9 cellular contexts compared by ENCODE assay signal in the genomic region with DNA sequence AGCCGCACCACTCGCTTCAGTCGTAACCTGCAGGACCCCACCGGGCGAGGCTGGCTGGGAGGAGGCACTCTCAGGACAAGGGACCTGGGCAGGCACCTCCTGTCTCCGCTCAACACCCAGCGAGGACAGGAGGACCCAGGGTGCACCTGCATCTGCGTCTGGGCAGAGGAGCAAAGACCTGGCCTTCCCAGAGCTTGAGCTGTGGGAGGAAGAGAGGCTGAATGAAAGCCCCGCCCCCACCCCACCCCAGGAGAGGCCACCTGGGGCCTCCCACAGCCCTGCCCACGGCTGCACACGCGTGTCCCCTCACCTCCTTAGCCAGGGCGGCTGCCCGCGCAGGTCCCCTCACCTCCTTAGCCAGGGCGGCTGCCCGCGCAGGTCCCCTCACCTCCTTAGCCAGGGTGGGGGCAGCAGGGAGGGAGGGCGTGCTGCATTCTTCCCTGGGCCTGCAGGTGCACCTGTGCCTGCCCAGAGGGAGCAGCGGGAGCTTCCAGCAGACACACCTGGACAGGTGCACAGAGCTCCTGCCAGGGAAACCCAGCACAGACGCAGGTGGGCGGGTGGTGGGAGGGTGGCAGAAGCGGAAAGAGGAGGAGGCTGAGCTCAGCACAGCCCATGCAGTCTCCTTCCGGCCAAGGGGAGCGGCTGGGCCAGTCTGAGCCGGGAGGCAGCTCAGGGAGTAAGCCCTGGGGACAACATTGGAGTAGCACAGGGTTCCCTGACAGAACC. TPM values are rescaled to one million over a fixed set of nuclear protein-coding genes. Genes with fewer than 3 reads are reported as not detected.
DNase-seq lines count a peak whose midpoint lies in the region; ATAC-seq and TF ChIP-seq lines count a peak whose summit lies in the region.
"Had no signal": no experiment of that assay in that cellular context is flagged by ENCODE, and none has a peak within 500 bp of the region (broad histone marks: within the 10 kb centered on the region; RNA-seq: fewer than 3 reads in every experiment).

No MANE protein-coding gene starts in this region.

- RAD21 ChIA-PET in HCT116 (lab: Charles Lee; ENCODE audit: low non-redundant PET in 1 of 2, low total read pairs in 2 of 2, uncharacterized antibody in 2 of 2, unreplicated experiment in 2 of 2), result interaction anchor here in 1 of 2 experiments (0.7 kb wide), 1 partner anchor 196 kb away, joined by 4 read pairs; no protein-coding TSS in a partner anchor

- TF ChIP-seq RAD21 in HCT116 (IDR thresholded peaks at IDR 0.05; ENCODE audit: low read depth), result no peak

- no peak overlapping the region for H3K9ac ChIP-seq in HCT116 (ENCODE audit: low read length)

- intact Hi-C loops in HCT116 (cut with micrococcal nuclease), result no loop called here
- intact Hi-C loops in thyroid gland (cut with DNase I), result no loop called here

- H3K27ac ChIP-seq in HCT116 (ENCODE audit: low read depth, low read length), result no peak overlapping the region
- peak overlapping the region; percentile 47 for H3K27ac ChIP-seq in epithelial cell of prostate
- peak overlapping the region; percentile 73 to 86 (median 77) for H3K27ac ChIP-seq in thyroid gland

- H3K27me3 ChIP-seq in HCT116 (ENCODE audit: insufficient read depth, low read length) (no peaks in the 10 kb centered on the region), thyroid gland (no peaks in the 10 kb centered on the region)

- no peak overlapping the region for H3K4me2 ChIP-seq in HCT116 (ENCODE audit: low read length)

- POLR2A ChIA-PET in HCT116 (lab: Charles Lee), result no interaction called here

- 74 to 76% methylated on average over 6 to 24 of the region's 26 CpGs for WGBS in thyroid gland, 2 donors

- H3K4me1 ChIP-seq in HCT116 (ENCODE audit: control insufficient read depth in 1 of 2, insufficient read depth in 2 of 2, low read length in 2 of 2) (no peaks in the 10 kb centered on the region), thyroid gland (peaks cover 26 to 40% of the 10 kb centered on the region in 2 donors)

- H4K20me1 ChIP-seq in HCT116 (ENCODE audit: insufficient read depth), result no peaks in the 10 kb centered on the region

- CTCF ChIA-PET in HCT116 (lab: Charles Lee), result no interaction called here

- no peaks in the 10 kb centered on the region for H3K9me3 ChIP-seq in HCT116 (ENCODE audit: control insufficient read depth in 1 of 2, insufficient read depth in 1 of 2, low read depth in 1 of 2, low read length in 2 of 2)
- no peaks in the 10 kb centered on the region for H3K9me3 ChIP-seq in thyroid gland

- peak; percentile 56 for ATAC-seq in HCT116

- BruUV-seq in HCT116 (replicated peaks; lab: Mats Ljungman, UMichigan), result no TSS peak

- H3K36me3 ChIP-seq in HCT116 (ENCODE audit: control insufficient read depth in 1 of 2, insufficient read depth in 2 of 2, low read length in 2 of 2), result no peaks in the 10 kb centered on the region
- H3K36me3 ChIP-seq in thyroid gland, result no peaks in the 10 kb centered on the region

- TF ChIP-seq CTCF in HCT116 (IDR thresholded peaks at IDR 0.05 in 2 of 3, conservative IDR thresholded peaks at IDR 0.05 in 1 of 3; ENCODE audit: borderline replicate concordance in 1 of 3, insufficient read depth in 1 of 3, low read depth in 2 of 3, low read length in 2 of 3) (no peak), thyroid gland (IDR thresholded peaks at IDR 0.05) (peak in 1 of 6 experiments; percentile 10), GM10266 (IDR thresholded peaks at IDR 0.05; ENCODE audit: control insufficient read depth, insufficient read depth, low read depth, missing control alignments) (no peak)

- H2AFZ ChIP-seq in HCT116 (ENCODE audit: low read depth, low read length, poor library complexity, severe bottlenecking), result no peak overlapping the region

- H3K79me2 ChIP-seq in HCT116 (ENCODE audit: insufficient read depth, low read length), result no peaks in the 10 kb centered on the region

- no peaks in the 10 kb centered on the region for H3K9me2 ChIP-seq in HCT116 (ENCODE audit: insufficient read depth)

- H3K4me3 ChIP-seq in HCT116 (replicated peaks in 1 of 2; ENCODE audit: low read depth in 1 of 2, low read length in 2 of 2) (no peak overlapping the region), thyroid gland (replicated peaks in 1 of 3) (no peak overlapping the region)

- no peak for TF ChIP-seq POLR2A in HCT116 (IDR thresholded peaks at IDR 0.05; ENCODE audit: borderline replicate concordance, extremely low read depth, insufficient read depth, insufficient read length)
- TF ChIP-seq POLR2A in thyroid gland (IDR thresholded peaks at IDR 0.05), result peak in 1 of 2 donors; percentile 47

- DNase-seq in HCT116 (ENCODE audit: low read depth, low spot score) (no peak), NCI-H2196 (lab: John Stamatoyannopoulos, UW; ENCODE audit: unreplicated experiment) (peak; percentile 93), epithelial cell of prostate (ENCODE audit: low read depth, low spot score) (no peak), thyroid gland (peak; percentile 63 to 76), NOMO-1 treated with dmso at 0.1 percent for 144 hours (lab: John Stamatoyannopoulos, UW; ENCODE audit: unreplicated experiment) (no peak), NCI-H524 treated with DMSO at 0.1 percent for 48 hours (lab: John Stamatoyannopoulos, UW) (no peak), GM10266 (ENCODE audit: extremely low spot score) (no peak)
- DNase-seq: GF-D8, NCI-H226 had no signal

TF ChIP-seq in HCT116, 20 proteins besides CTCF, POLR2A, EP300 and RAD21:
- TF ChIP-seq ZNF274 (IDR thresholded peaks at IDR 0.05; ENCODE audit: low read depth, low read length), result no peak
- TF ChIP-seq JUND (IDR thresholded peaks at IDR 0.05), result no peak
- TF ChIP-seq SIN3A (IDR thresholded peaks at IDR 0.05; ENCODE audit: low read depth), result no peak
- TF ChIP-seq TCF7L2 (IDR thresholded peaks at IDR 0.05; ENCODE audit: borderline replicate concordance, extremely low read depth, insufficient read depth, insufficient read length), result no peak
- TF ChIP-seq, protein P1, sequence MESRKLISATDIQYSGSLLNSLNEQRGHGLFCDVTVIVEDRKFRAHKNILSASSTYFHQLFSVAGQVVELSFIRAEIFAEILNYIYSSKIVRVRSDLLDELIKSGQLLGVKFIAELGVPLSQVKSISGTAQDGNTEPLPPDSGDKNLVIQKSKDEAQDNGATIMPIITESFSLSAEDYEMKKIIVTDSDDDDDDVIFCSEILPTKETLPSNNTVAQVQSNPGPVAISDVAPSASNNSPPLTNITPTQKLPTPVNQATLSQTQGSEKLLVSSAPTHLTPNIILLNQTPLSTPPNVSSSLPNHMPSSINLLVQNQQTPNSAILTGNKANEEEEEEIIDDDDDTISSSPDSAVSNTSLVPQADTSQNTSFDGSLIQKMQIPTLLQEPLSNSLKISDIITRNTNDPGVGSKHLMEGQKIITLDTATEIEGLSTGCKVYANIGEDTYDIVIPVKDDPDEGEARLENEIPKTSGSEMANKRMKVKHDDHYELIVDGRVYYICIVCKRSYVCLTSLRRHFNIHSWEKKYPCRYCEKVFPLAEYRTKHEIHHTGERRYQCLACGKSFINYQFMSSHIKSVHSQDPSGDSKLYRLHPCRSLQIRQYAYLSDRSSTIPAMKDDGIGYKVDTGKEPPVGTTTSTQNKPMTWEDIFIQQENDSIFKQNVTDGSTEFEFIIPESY (IDR thresholded peaks at IDR 0.05; ENCODE audit: extremely low read depth, insufficient replicate concordance, low read length), result no peak
- TF ChIP-seq, protein P2, sequence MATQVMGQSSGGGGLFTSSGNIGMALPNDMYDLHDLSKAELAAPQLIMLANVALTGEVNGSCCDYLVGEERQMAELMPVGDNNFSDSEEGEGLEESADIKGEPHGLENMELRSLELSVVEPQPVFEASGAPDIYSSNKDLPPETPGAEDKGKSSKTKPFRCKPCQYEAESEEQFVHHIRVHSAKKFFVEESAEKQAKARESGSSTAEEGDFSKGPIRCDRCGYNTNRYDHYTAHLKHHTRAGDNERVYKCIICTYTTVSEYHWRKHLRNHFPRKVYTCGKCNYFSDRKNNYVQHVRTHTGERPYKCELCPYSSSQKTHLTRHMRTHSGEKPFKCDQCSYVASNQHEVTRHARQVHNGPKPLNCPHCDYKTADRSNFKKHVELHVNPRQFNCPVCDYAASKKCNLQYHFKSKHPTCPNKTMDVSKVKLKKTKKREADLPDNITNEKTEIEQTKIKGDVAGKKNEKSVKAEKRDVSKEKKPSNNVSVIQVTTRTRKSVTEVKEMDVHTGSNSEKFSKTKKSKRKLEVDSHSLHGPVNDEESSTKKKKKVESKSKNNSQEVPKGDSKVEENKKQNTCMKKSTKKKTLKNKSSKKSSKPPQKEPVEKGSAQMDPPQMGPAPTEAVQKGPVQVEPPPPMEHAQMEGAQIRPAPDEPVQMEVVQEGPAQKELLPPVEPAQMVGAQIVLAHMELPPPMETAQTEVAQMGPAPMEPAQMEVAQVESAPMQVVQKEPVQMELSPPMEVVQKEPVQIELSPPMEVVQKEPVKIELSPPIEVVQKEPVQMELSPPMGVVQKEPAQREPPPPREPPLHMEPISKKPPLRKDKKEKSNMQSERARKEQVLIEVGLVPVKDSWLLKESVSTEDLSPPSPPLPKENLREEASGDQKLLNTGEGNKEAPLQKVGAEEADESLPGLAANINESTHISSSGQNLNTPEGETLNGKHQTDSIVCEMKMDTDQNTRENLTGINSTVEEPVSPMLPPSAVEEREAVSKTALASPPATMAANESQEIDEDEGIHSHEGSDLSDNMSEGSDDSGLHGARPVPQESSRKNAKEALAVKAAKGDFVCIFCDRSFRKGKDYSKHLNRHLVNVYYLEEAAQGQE (IDR thresholded peaks at IDR 0.05; ENCODE audit: low read depth), result no peak
- TF ChIP-seq CBX3 (IDR thresholded peaks at IDR 0.05; ENCODE audit: low read depth), result no peak
TF ChIP-seq in HCT116: peak in this region for 0.

RNA-seq across cellular contexts. Expression of a gene that starts 18.5 kb away (rescaled TPM):
- total RNA-seq in HCT116 (2021; ENCODE audit: unreplicated experiment) (29.6 TPM), thyroid gland (10 to 100 TPM; 26.1 to 41.6 (median 29.1) TPM)
- 23.5 and 27.2 TPM in 2 replicates for polyA plus RNA-seq in HCT116 (2012)

Comparison
In these comparisons a context has a peak if more than half of its experiments do, and no peak if none do; other contexts are left out.
1. DNase-seq: peak in NCI-H2196 (single experiment) and thyroid gland (2 of 2); none in HCT116 (single experiment), epithelial cell of prostate (single experiment), NOMO-1 treated with dmso at 0.1 percent for 144 hours (single experiment), NCI-H524 treated with DMSO at 0.1 percent for 48 hours (single experiment) and GM10266 (single experiment).